Comparison of ENCODE assay signal across 2 cellular contexts in genomic region chr15:70461992-70462391, GRCh38.
TF ChIP-seq lines count a peak whose summit lies in the region.

No MANE protein-coding gene starts in this region.

TF ChIP-seq in HepG2, 621 proteins besides CTCF, POLR2A, EP300 and RAD21 (continued from another document):
- TF ChIP-seq, protein P1, sequence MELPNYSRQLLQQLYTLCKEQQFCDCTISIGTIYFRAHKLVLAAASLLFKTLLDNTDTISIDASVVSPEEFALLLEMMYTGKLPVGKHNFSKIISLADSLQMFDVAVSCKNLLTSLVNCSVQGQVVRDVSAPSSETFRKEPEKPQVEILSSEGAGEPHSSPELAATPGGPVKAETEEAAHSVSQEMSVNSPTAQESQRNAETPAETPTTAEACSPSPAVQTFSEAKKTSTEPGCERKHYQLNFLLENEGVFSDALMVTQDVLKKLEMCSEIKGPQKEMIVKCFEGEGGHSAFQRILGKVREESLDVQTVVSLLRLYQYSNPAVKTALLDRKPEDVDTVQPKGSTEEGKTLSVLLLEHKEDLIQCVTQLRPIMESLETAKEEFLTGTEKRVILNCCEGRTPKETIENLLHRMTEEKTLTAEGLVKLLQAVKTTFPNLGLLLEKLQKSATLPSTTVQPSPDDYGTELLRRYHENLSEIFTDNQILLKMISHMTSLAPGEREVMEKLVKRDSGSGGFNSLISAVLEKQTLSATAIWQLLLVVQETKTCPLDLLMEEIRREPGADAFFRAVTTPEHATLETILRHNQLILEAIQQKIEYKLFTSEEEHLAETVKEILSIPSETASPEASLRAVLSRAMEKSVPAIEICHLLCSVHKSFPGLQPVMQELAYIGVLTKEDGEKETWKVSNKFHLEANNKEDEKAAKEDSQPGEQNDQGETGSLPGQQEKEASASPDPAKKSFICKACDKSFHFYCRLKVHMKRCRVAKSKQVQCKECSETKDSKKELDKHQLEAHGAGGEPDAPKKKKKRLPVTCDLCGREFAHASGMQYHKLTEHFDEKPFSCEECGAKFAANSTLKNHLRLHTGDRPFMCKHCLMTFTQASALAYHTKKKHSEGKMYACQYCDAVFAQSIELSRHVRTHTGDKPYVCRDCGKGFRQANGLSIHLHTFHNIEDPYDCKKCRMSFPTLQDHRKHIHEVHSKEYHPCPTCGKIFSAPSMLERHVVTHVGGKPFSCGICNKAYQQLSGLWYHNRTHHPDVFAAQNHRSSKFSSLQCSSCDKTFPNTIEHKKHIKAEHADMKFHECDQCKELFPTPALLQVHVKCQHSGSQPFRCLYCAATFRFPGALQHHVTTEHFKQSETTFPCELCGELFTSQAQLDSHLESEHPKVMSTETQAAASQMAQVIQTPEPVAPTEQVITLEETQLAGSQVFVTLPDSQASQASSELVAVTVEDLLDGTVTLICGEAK (IDR thresholded peaks at IDR 0.05): no peak
- TF ChIP-seq, protein P1 (CRISPR knock-in tag; IDR thresholded peaks at IDR 0.05): 0 out of 2 replicates have a peak, but pooled peaks have one; percentile 34

TF ChIP-seq in GM12878, 131 proteins besides CTCF, POLR2A, EP300 and RAD21 (continued from another document):
- TF ChIP-seq, protein P1 (IDR thresholded peaks at IDR 0.05; ENCODE audit: borderline replicate concordance): peak; percentile 89
